Comparison of ENCODE assay signal across 8 cellular contexts in the genomic region with DNA sequence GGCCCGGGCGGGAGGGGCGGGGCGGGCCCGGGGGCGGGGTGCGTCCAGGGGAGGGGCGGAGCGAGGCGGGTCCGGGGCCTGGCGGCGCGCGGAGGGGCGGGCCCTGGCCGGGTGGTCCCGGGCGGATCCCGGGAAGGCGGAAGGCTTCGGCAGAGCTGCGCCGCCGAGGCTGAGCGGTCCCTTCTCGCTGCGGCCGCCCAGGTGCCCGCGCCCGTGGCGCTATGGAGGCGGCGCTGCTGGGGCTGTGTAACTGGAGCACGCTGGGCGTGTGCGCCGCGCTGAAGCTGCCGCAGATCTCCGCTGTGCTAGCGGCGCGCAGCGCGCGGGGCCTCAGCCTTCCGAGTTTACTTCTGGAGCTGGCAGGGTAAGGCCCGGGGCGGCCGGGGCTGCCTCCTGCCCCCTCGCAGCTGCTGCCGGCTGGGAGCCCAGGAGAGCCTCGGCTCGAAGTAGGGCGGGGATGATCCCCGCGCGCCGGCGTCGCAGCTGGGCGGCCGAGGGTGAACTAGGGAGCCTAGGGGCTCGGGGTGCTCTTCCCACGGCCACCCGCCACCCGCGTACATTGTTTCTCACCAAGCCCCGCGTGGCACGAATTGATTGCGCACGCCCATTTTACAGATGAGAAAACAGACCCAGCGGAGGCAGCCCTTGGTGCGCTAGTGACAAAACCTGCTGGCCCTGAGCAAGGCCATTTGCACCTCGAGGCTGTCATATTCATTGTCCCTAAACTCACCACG. TPM values are rescaled to one million over a fixed set of nuclear protein-coding genes. Genes with fewer than 3 reads are reported as not detected.
A peak's percentile ranks its signal among the peaks of the same experiment; 100 is the strongest.
DNase-seq lines count a peak whose midpoint lies in the region; ATAC-seq and TF ChIP-seq lines count a peak whose summit lies in the region.

Gene SLC66A3 (plus strand): TSS at position 142 of the 734 bp plus-strand sequence. CDS start 80 bp downstream, at position 222.

- H3K9me3 ChIP-seq in adrenal gland (replicated peaks in 1 of 3) (no peaks in the 10 kb centered on the region), skeletal muscle satellite cell (replicated peaks; ENCODE audit: low read length) (no peaks in the 10 kb centered on the region)

- peak; percentile 78 for DNase-seq in ELR (ENCODE audit: low read depth)
- peak; percentile 81 for DNase-seq in HT1080 (ENCODE audit: low read depth)
- DNase-seq in NOMO-1 treated with DMSO at 0.1 percent for 48 hours (lab: John Stamatoyannopoulos, UW; ENCODE audit: unreplicated experiment): peak; percentile 92
- DNase-seq in adrenal gland: peak in 4 of 7 donors; percentile 38 to 84 (median 63)
- DNase-seq in effector CD4-positive, alpha-beta T cell: no peak

- WGBS in adrenal gland, 4 donors: 3 to 27% (median 12%) methylated on average over 4 to 73 of the region's 79 CpGs

- H3K36me3 ChIP-seq in adrenal gland (replicated peaks in 1 of 2) (no peaks in the 10 kb centered on the region), skeletal muscle satellite cell (ENCODE audit: insufficient read depth, low read length) (no peaks in the 10 kb centered on the region)

- H3K4me3 ChIP-seq in adrenal gland (peak within 1 kb of the TSS; percentile 7 to 66 (median 40)), iPS-11a (ENCODE audit: low read depth, low read length) (peak within 1 kb of the TSS; percentile 48), skeletal muscle satellite cell (ENCODE audit: low read length) (peak within 1 kb of the TSS; percentile 92)

- intact Hi-C loops in adrenal gland (cut with DNase I): no loop called here

- peak within 1 kb of the TSS; percentile 73 to 97 (median 92) for H3K27ac ChIP-seq in adrenal gland

- H3K4me1 ChIP-seq in adrenal gland (replicated peaks in 1 of 2): peaks cover 10 to 18% of the 10 kb centered on the region in 2 donors
- peaks cover 12% of the 10 kb centered on the region for H3K4me1 ChIP-seq in skeletal muscle satellite cell (ENCODE audit: control insufficient read depth, insufficient read depth, low read length)

- ATAC-seq in GM21515 (IDR thresholded peaks at IDR 0.05; ENCODE audit: unreplicated experiment): peak; percentile 79

- H3K27me3 ChIP-seq in adrenal gland (no peaks in the 10 kb centered on the region), skeletal muscle satellite cell (ENCODE audit: control insufficient read depth, insufficient read depth, low read length) (peaks cover 11% of the 10 kb centered on the region)

- TF ChIP-seq POLR2A in adrenal gland (IDR thresholded peaks at IDR 0.05): peak; percentile 77 to 87

- TF ChIP-seq CTCF in adrenal gland (IDR thresholded peaks at IDR 0.05): peak in 1 of 6 experiments; percentile 9

- peak within 1 kb of the TSS; percentile 100 for H3K4me2 ChIP-seq in skeletal muscle satellite cell (ENCODE audit: low read length)

- H3K9ac ChIP-seq in skeletal muscle satellite cell (ENCODE audit: low read depth, low read length): peak within 1 kb of the TSS; percentile 92

RNA-seq across cellular contexts. Expression of gene SLC66A3, which starts in this region (rescaled TPM):
- 3.4 and 10.8 TPM in 2 replicates for total RNA-seq in HT1080 (2014; rRNA removed; shearing (Covaris generic))
- polyA plus RNA-seq in HT1080 (2015; cell fraction: cytosol; rRNA removed): 13.0 and 13.8 TPM in 2 replicates
- 8.0 and 10.4 TPM in 2 replicates for polyA plus RNA-seq in HT1080 (2015; cell fraction: nucleus; rRNA removed)
- 100 to 1,000 TPM in 3 of 8 donors, 10 to 100 TPM in 5; 21.3 to 162 (median 57.1) TPM for total RNA-seq in adrenal gland
- 10 to 100 TPM; 13.0 to 33.1 (median 18.9) TPM for polyA plus RNA-seq in adrenal gland
- total RNA-seq in skeletal muscle satellite cell (2012; rRNA removed): 29.4 and 38.9 TPM in 2 replicates

Comparison
In these comparisons a context has a peak if more than half of its experiments do, and no peak if none do; other contexts are left out.
1. H3K4me3 ChIP-seq: peak in every context shown above with its lines; median percentile 92 in skeletal muscle satellite cell; 48 in iPS-11a; 40 in adrenal gland.